In the genomic region with DNA sequence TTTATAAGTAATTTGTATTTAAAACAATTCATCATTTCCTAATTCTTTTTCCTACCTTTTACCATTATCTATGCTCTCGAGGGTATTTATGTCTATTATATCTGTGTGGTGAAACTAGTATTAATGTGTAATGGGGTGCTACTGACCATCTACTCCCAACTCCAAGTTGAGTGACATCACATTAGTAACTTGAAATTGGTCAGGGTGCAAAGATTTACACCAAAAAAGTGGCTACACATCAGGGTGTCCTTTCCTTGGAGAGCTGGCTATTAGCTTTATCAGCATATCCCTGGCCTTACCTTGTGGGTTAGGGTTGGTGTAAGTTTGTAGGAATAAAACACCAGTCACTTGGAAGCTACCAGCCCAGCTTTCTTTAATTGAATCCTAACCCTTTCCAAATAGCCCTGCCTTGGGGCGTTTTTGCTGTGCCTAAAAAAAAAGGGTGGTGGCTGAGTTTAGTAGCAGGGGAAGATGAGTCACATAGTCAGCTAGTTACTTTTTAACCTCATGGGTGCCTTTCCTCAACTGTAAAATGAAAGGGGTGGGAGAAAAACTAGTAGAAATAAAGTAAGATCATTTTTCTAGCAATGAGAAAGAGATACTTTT, we compare ENCODE assay signal across 9 cellular contexts. TPM values are rescaled to one million over a fixed set of nuclear protein-coding genes. Genes with fewer than 3 reads are reported as not detected.
DNase-seq lines count a peak whose midpoint lies in the region; ATAC-seq and TF ChIP-seq lines count a peak whose summit lies in the region.
"Had no signal": no experiment of that assay in that cellular context is flagged by ENCODE, and none has a peak within 500 bp of the region (broad histone marks: within the 10 kb centered on the region; RNA-seq: fewer than 3 reads in every experiment).

No MANE protein-coding gene starts in this region.

- no peak for TF ChIP-seq CTCF in nephron (IDR thresholded peaks at IDR 0.05; ENCODE audit: unreplicated experiment in 3 of 3)

- no peaks in the 10 kb centered on the region for H3K27me3 Mint-ChIP-seq in effector memory CD8-positive, alpha-beta T cell
- no peaks in the 10 kb centered on the region for H3K27me3 Mint-ChIP-seq in nephron (ENCODE audit: low read depth)

- ATAC-seq in effector memory CD8-positive, alpha-beta T cell (replicated peaks), result peak; percentile 29

- no peaks in the 10 kb centered on the region for H3K9me3 Mint-ChIP-seq in effector memory CD8-positive, alpha-beta T cell
- no peaks in the 10 kb centered on the region for H3K9me3 Mint-ChIP-seq in nephron

- peaks cover 6% of the 10 kb centered on the region for H3K36me3 Mint-ChIP-seq in effector memory CD8-positive, alpha-beta T cell (ENCODE audit: insufficient read depth)
- H3K36me3 Mint-ChIP-seq in nephron (ENCODE audit: low read depth), result no peaks in the 10 kb centered on the region

- DNase-seq in LoVo (ENCODE audit: low spot score) (peak; percentile 87), NCI-H2171 treated with DMSO at 0.1 percent for 48 hours (lab: John Stamatoyannopoulos, UW) (no peak), NCI-H2227 treated with DMSO at 0.1 percent for 48 hours (lab: John Stamatoyannopoulos, UW) (no peak), mesenteric fat pad (ENCODE audit: low spot score) (no peak)
- DNase-seq in effector memory CD8-positive, alpha-beta T cell, result no peak
- no peak for DNase-seq in activated CD4-positive, CD25-positive, alpha-beta regulatory T cell treated with anti-CD3 and anti-CD28 coated beads, Interleukin-2, amount 50 U/mL, for 72 hours

- no peak overlapping the region for H3K4me3 Mint-ChIP-seq in effector memory CD8-positive, alpha-beta T cell
- H3K4me3 Mint-ChIP-seq in nephron, result no peak overlapping the region

- peak overlapping the region in 1 of 2 donors; percentile 29 for H3K27ac Mint-ChIP-seq in effector memory CD8-positive, alpha-beta T cell
- peak overlapping the region; percentile 53 to 74 (median 57) for H3K27ac Mint-ChIP-seq in nephron

- H3K4me1 Mint-ChIP-seq in effector memory CD8-positive, alpha-beta T cell (ENCODE audit: low read depth in 2 of 2), result peaks cover 10 to 17% of the 10 kb centered on the region in 2 donors
- H3K4me1 Mint-ChIP-seq in nephron, result peaks cover 4% of the 10 kb centered on the region

- H3K4me3 ChIP-seq in GM08714 (ENCODE audit: low read length), result peak overlapping the region; percentile 43; the same call in 1 of the 2 replicates
- H3K4me3 ChIP-seq: cardiac muscle cell had no signal

RNA-seq across cellular contexts. Expression of a gene that starts 14.0 kb away (rescaled TPM):
- total RNA-seq in mesenteric fat pad, result 58.3 TPM
